9 cellular contexts compared by ENCODE assay signal in the genomic region with DNA sequence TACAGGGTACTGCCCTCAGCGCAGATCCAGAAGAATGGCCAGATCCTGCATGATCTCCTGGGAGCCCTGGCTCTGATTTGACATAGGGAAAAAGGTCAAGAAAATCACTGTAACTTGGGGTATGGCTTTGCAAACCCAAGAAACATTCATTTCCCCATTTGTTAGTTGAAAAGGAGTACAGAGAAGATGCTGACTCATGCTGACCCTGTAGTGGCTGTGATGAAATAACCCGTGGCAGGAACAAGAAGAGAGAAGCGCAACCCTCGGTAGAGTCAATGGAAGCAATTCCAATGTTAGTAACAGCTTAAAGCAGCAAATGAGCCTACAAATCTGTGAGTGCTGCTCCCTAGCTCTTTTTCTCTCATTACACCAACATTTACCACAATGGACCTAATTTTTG.
DNase-seq lines count a peak whose midpoint lies in the region; ATAC-seq, FAIRE-seq and TF ChIP-seq lines count a peak whose summit lies in the region.
"Had no signal": no experiment of that assay in that cellular context is flagged by ENCODE, and none has a peak within 500 bp of the region (broad histone marks: within the 10 kb centered on the region; RNA-seq: fewer than 3 reads in every experiment).

No MANE protein-coding gene starts in this region.

- H3K23me2 ChIP-seq in H1 (ENCODE audit: low read depth, low read length) = no peaks in the 10 kb centered on the region

- H3K27me3 ChIP-seq in HUES6 (ENCODE audit: control insufficient read depth, insufficient read depth, low read length) (no peaks in the 10 kb centered on the region), H1 (replicated peaks in 1 of 4; ENCODE audit: control insufficient read depth in 3 of 4, extremely low read depth in 1 of 4, insufficient read depth in 3 of 4, low read length in 3 of 4) (no peaks in the 10 kb centered on the region), osteoblast (ENCODE audit: insufficient read depth, low read length) (no peaks in the 10 kb centered on the region), BE2C (no peaks in the 10 kb centered on the region)
- H3K27me3 ChIP-seq: stomach had no signal

- DNase-seq in GDM1 (lab: John Stamatoyannopoulos, UW) (peak; percentile 28), H1 (ENCODE audit: low read depth in 1 of 2, low spot score in 2 of 2) (no peak), osteoblast (ENCODE audit: insufficient read length, low spot score, missing footprints) (no peak), BE2C (no peak), LoVo (ENCODE audit: low spot score) (no peak)
- DNase-seq in activated naive CD4-positive, alpha-beta T cell treated with anti-CD3 and anti-CD28 coated beads, Interleukin-2, amount 10 ng/mL, durations not matched to agents 7 days and 5 days = no peak
- DNase-seq: stomach had no signal

- no peak overlapping the region for H4K8ac ChIP-seq in H1 (ENCODE audit: extremely low read depth, insufficient read depth, low read length)

- no peak overlapping the region for H2BK5ac ChIP-seq in H1 (ENCODE audit: low read depth, low read length)

- H2BK12ac ChIP-seq in H1 (ENCODE audit: low read depth, low read length) = no peak overlapping the region

- TF ChIP-seq EP300 in H1 (IDR thresholded peaks at IDR 0.05; ENCODE audit: borderline replicate concordance in 1 of 2, low read depth in 2 of 2, low read length in 2 of 2) = no peak

- H3K27me3 Mint-ChIP-seq in activated naive CD4-positive, alpha-beta T cell treated with anti-CD3 and anti-CD28 coated beads, Interleukin-2, amount 10 ng/mL, durations not matched to agents 7 days and 5 days = no peaks in the 10 kb centered on the region

- H3K18ac ChIP-seq in H1 (ENCODE audit: extremely low read depth, low read length) = no peak overlapping the region

- no peak for TF ChIP-seq POLR2A in H1 (IDR thresholded peaks at IDR 0.05; ENCODE audit: control extremely low read depth in 1 of 2, low read depth in 2 of 2, low read length in 2 of 2)

- H2AK5ac ChIP-seq in H1 (ENCODE audit: low read depth, low read length) = no peak overlapping the region

- no peaks in the 10 kb centered on the region for H3K79me2 ChIP-seq in H1 (ENCODE audit: control insufficient read depth in 1 of 2, insufficient read depth in 2 of 2, low read length in 2 of 2)
- H3K79me2 ChIP-seq in osteoblast (ENCODE audit: insufficient read depth, low read length) = no peaks in the 10 kb centered on the region

- H3K79me1 ChIP-seq in H1 (ENCODE audit: low read depth, low read length) = no peaks in the 10 kb centered on the region

- H3K9me3 ChIP-seq in HUES6 (ENCODE audit: control insufficient read depth, insufficient read depth, low read depth, low read length) = no peaks in the 10 kb centered on the region
- no peaks in the 10 kb centered on the region for H3K9me3 ChIP-seq in H1 (ENCODE audit: insufficient read depth in 2 of 2, low read depth in 1 of 2, low read length in 1 of 2)
- H3K9me3 ChIP-seq in osteoblast (ENCODE audit: low read depth, low read length) = no peaks in the 10 kb centered on the region
- no peaks in the 10 kb centered on the region for H3K9me3 ChIP-seq in BE2C
- H3K9me3 ChIP-seq: stomach had no signal

- POLR2A ChIA-PET in H1 (lab: Charles Lee; ENCODE audit: partially characterized antibody) = no interaction called here

- no peak overlapping the region for H3K23ac ChIP-seq in H1 (ENCODE audit: insufficient read length)

- 69% methylated on average over 4 of the region's 4 CpGs; no CpG with 5 or more reads in 1 of the 2 experiments for WGBS in H1 (ENCODE audit: extremely low coverage in 1 of 2, insufficient coverage in 1 of 2, insufficient read length in 1 of 2, insufficient replicate concordance in 2 of 2, low coverage in 1 of 2, low lambda C conversion rate in 2 of 2, missing lambda C conversion rate in 1 of 2), 2 experiments

- H3K4me1 ChIP-seq in HUES6 (ENCODE audit: control insufficient read depth, insufficient read depth, low read length) (no peaks in the 10 kb centered on the region; the same call in 1 of the 2 replicates), H1 (replicated peaks in 1 of 4; ENCODE audit: control insufficient read depth in 3 of 4, insufficient read depth in 4 of 4, low read length in 3 of 4) (no peaks in the 10 kb centered on the region), osteoblast (ENCODE audit: insufficient read depth, low read length) (peaks cover 3% of the 10 kb centered on the region), BE2C (no peaks in the 10 kb centered on the region)
- H3K4me1 ChIP-seq: stomach had no signal

- TF ChIP-seq CTCF in H1 (IDR thresholded peaks at IDR 0.05; ENCODE audit: control extremely low read depth in 1 of 3, insufficient read depth in 1 of 3, low read depth in 1 of 3, low read length in 3 of 3) = no peak
- TF ChIP-seq CTCF in osteoblast (IDR thresholded peaks at IDR 0.05; ENCODE audit: extremely low read depth, low read depth, low read length) = no peak
- no peak for TF ChIP-seq CTCF in BE2C (IDR thresholded peaks at IDR 0.05; ENCODE audit: low read depth, low read length)

- no peak overlapping the region for H4K91ac ChIP-seq in H1 (replicated peaks; ENCODE audit: insufficient read length, low read length)

- FAIRE-seq in H1 (lab: Jason Lieb, UNC) = no peak

- no peaks in the 10 kb centered on the region for H3K36me3 Mint-ChIP-seq in activated naive CD4-positive, alpha-beta T cell treated with anti-CD3 and anti-CD28 coated beads, Interleukin-2, amount 10 ng/mL, durations not matched to agents 7 days and 5 days

- no peak overlapping the region for H2BK20ac ChIP-seq in H1 (ENCODE audit: low read length)

- H3K36me3 ChIP-seq in HUES6 (ENCODE audit: control insufficient read depth, insufficient read depth, low read length) (no peaks in the 10 kb centered on the region), H1 (ENCODE audit: control insufficient read depth in 2 of 4, insufficient read depth in 4 of 4, low read length in 3 of 4) (no peaks in the 10 kb centered on the region), osteoblast (ENCODE audit: insufficient read depth, low read length) (no peaks in the 10 kb centered on the region), BE2C (no peaks in the 10 kb centered on the region)
- H3K36me3 ChIP-seq: stomach had no signal

- CTCF ChIA-PET in H1 (lab: Charles Lee; ENCODE audit: partially characterized antibody) = no interaction called here
- CTCF ChIA-PET in activated naive CD4-positive, alpha-beta T cell treated with anti-CD3 and anti-CD28 coated beads, Interleukin-2, amount 10 ng/mL, durations not matched to agents 7 days and 5 days (lab: Charles Lee) = no interaction called here

- H3K4me3 Mint-ChIP-seq in activated naive CD4-positive, alpha-beta T cell treated with anti-CD3 and anti-CD28 coated beads, Interleukin-2, amount 10 ng/mL, durations not matched to agents 7 days and 5 days = no peak overlapping the region

- H3K4me3 ChIP-seq in HUES6 (ENCODE audit: low read depth, low read length) = no peak overlapping the region
- no peak overlapping the region for H3K4me3 ChIP-seq in H1 (ENCODE audit: extremely low read depth in 1 of 4, insufficient read depth in 2 of 4, low read depth in 3 of 4, low read length in 4 of 4)
- H3K4me3 ChIP-seq in osteoblast (ENCODE audit: insufficient read depth, low read length) = no peak overlapping the region
- H3K4me3 ChIP-seq in BE2C (ENCODE audit: low read depth, low read length) = no peak overlapping the region
- H3K4me3 ChIP-seq: stomach had no signal

- no peak overlapping the region for H3K9ac ChIP-seq in HUES6 (ENCODE audit: low read length)
- H3K9ac ChIP-seq in H1 (replicated peaks in 1 of 4; ENCODE audit: extremely low read depth in 1 of 4, low read depth in 3 of 4, low read length in 3 of 4) = no peak overlapping the region

- H3K4me1 Mint-ChIP-seq in activated naive CD4-positive, alpha-beta T cell treated with anti-CD3 and anti-CD28 coated beads, Interleukin-2, amount 10 ng/mL, durations not matched to agents 7 days and 5 days = no peaks in the 10 kb centered on the region

- no peak overlapping the region for H2BK15ac ChIP-seq in H1 (ENCODE audit: low read length)

- no peak overlapping the region for H4K5ac ChIP-seq in H1 (ENCODE audit: insufficient read length, low read depth, low read length)

- no peak overlapping the region for H3K27ac Mint-ChIP-seq in activated naive CD4-positive, alpha-beta T cell treated with anti-CD3 and anti-CD28 coated beads, Interleukin-2, amount 10 ng/mL, durations not matched to agents 7 days and 5 days

- no peak for ATAC-seq in HG03521 (IDR thresholded peaks at IDR 0.05; ENCODE audit: unreplicated experiment)

- H2AFZ ChIP-seq in H1 (ENCODE audit: low read length) = peak overlapping the region; percentile 95
- H2AFZ ChIP-seq in osteoblast (ENCODE audit: low read length) = peak overlapping the region; percentile 58

- H3K4me2 ChIP-seq in H1 (ENCODE audit: insufficient read depth in 1 of 2, low read depth in 2 of 2, low read length in 2 of 2) (no peak overlapping the region), osteoblast (ENCODE audit: insufficient read depth, low read length) (peak overlapping the region; percentile 15)

- no peaks in the 10 kb centered on the region for H3K9me3 Mint-ChIP-seq in activated naive CD4-positive, alpha-beta T cell treated with anti-CD3 and anti-CD28 coated beads, Interleukin-2, amount 10 ng/mL, durations not matched to agents 7 days and 5 days

- TF ChIP-seq RAD21 in H1 (IDR thresholded peaks at IDR 0.05 in 1 of 2, conservative IDR thresholded peaks at IDR 0.05 in 1 of 2; ENCODE audit: low read depth in 2 of 2, low read length in 2 of 2) = no peak

- no peak overlapping the region for H3K56ac ChIP-seq in H1 (replicated peaks; ENCODE audit: insufficient read length, low read depth, low read length)

- no peak overlapping the region for H3K4ac ChIP-seq in H1 (replicated peaks; ENCODE audit: insufficient read length, low read depth, low read length)

- H4K20me1 ChIP-seq in H1 (replicated peaks in 1 of 2; ENCODE audit: control insufficient read depth in 1 of 2, insufficient read depth in 2 of 2, low read length in 2 of 2) (no peaks in the 10 kb centered on the region), osteoblast (ENCODE audit: insufficient read depth, low read length) (no peaks in the 10 kb centered on the region)

- no peak overlapping the region for H3K14ac ChIP-seq in H1 (ENCODE audit: insufficient read length)

- H3K27ac ChIP-seq in HUES6 (ENCODE audit: low read depth, low read length) (0 out of 2 replicates have a peak overlapping the region, but pooled peaks have one; percentile 6), H1 (ENCODE audit: low read depth, low read length) (no peak overlapping the region), osteoblast (ENCODE audit: low read depth, low read length) (peak overlapping the region; percentile 40)
- H3K27ac ChIP-seq: stomach had no signal

- H2BK120ac ChIP-seq in H1 (replicated peaks; ENCODE audit: low read depth, low read length) = no peak overlapping the region

TF ChIP-seq in H1, 55 proteins besides CTCF, POLR2A, EP300 and RAD21 (continues in another document):
- 0 out of 2 replicates have a peak, but pooled peaks have one; percentile 29 for TF ChIP-seq MAFK (IDR thresholded peaks at IDR 0.05; ENCODE audit: low read depth, low read length)
- no peak for TF ChIP-seq SP1 (IDR thresholded peaks at IDR 0.05; ENCODE audit: low read depth, low read length)
- no peak for TF ChIP-seq SIX5 (IDR thresholded peaks at IDR 0.05; ENCODE audit: low read depth, low read length)
- no peak for TF ChIP-seq SUZ12 (IDR thresholded peaks at IDR 0.05; ENCODE audit: low read length)
- TF ChIP-seq BCL11A (IDR thresholded peaks at IDR 0.05; ENCODE audit: low read depth in 2 of 2, low read length in 2 of 2) = no peak
- TF ChIP-seq CBX8 (IDR thresholded peaks at IDR 0.05; ENCODE audit: borderline replicate concordance, low read depth, low read length) = no peak
